Comparison of ENCODE assay signal across 1 cellular context in genomic region chr2:47724221-47724981, GRCh38.
TF ChIP-seq lines count a peak whose summit lies in the region.

No MANE protein-coding gene starts in this region.

TF ChIP-seq in HepG2, 621 proteins besides CTCF, POLR2A, EP300 and RAD21 (continued from another document):
- TF ChIP-seq FOXP4 (CRISPR knock-in tag; IDR thresholded peaks at IDR 0.05) = no peak
- TF ChIP-seq HIC2 (CRISPR knock-in tag; IDR thresholded peaks at IDR 0.05; ENCODE audit: low read depth) = no peak
- TF ChIP-seq KDM2A (CRISPR knock-in tag; IDR thresholded peaks at IDR 0.05; ENCODE audit: borderline replicate concordance, low read depth) = no peak
- no peak for TF ChIP-seq ZNF816 (CRISPR knock-in tag; IDR thresholded peaks at IDR 0.05; ENCODE audit: borderline replicate concordance)
- no peak for TF ChIP-seq ATF6 (CRISPR knock-in tag; conservative IDR thresholded peaks at IDR 0.05)
- no peak for TF ChIP-seq ZNF788 (CRISPR knock-in tag; IDR thresholded peaks at IDR 0.05; ENCODE audit: borderline replicate concordance)
- TF ChIP-seq PBX2 (CRISPR knock-in tag; IDR thresholded peaks at IDR 0.05) = no peak
- TF ChIP-seq MAFK (conservative IDR thresholded peaks at IDR 0.05 in 1 of 2, IDR thresholded peaks at IDR 0.05 in 1 of 2; ENCODE audit: low read length in 2 of 2) = no peak
- TF ChIP-seq EZH2 (conservative IDR thresholded peaks at IDR 0.05; ENCODE audit: low read depth, low read length) = no peak
- no peak for TF ChIP-seq DMTF1 (CRISPR knock-in tag; IDR thresholded peaks at IDR 0.05)
